Comparison of ENCODE assay signal across 9 cellular contexts in the genomic region with DNA sequence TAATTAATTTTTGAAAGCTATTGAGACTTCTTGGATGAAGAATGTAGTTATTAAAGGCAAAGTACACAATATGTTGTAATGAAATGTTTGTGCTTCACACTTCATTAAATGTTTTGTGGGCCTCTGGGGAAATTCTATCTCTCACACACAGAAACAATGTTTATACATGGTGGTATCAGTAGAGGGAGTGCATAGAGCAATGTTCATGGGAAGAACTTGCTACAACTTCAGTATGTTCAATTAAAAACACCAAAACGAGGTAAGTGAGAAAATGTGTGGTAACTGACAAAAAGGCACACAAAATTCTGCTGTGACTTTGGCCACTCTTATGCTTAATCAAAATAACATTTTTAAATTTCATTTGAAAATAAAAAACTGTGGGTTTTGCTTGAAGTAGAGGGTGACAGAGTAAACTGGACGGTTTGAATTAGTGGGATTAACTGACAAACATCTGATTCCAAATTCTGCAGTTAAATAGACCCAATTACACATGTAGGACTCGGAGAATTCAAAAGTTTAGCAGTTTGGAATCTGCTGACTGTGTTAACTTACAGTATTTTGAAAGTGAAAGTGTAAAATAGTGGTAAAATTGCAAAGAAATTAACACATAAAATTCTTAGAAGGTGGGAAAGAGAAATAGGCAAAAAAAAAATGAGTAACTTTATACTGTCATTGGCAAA.
A peak's percentile ranks its signal among the peaks of the same experiment; 100 is the strongest.
DNase-seq lines count a peak whose midpoint lies in the region; FAIRE-seq and TF ChIP-seq lines count a peak whose summit lies in the region.
"Had no signal": no experiment of that assay in that cellular context is flagged by ENCODE, and none has a peak within 500 bp of the region (broad histone marks: within the 10 kb centered on the region; RNA-seq: fewer than 3 reads in every experiment).

No MANE protein-coding gene starts in this region.

- H2BK5ac ChIP-seq in H1 (ENCODE audit: low read depth, low read length): no peak overlapping the region

- H3K79me2 ChIP-seq in H1 (ENCODE audit: control insufficient read depth in 1 of 2, insufficient read depth in 2 of 2, low read length in 2 of 2): no peaks in the 10 kb centered on the region

- H4K5ac ChIP-seq in H1 (ENCODE audit: insufficient read length, low read depth, low read length): no peak overlapping the region

- 79% methylated on average over 3 of the region's 3 CpGs; no CpG with 5 or more reads in 1 of the 2 experiments for WGBS in H1 (ENCODE audit: extremely low coverage in 1 of 2, insufficient coverage in 1 of 2, insufficient read length in 1 of 2, insufficient replicate concordance in 2 of 2, low coverage in 1 of 2, low lambda C conversion rate in 2 of 2, missing lambda C conversion rate in 1 of 2), 2 experiments
- WGBS in sigmoid colon, 2 donors: 34 to 49% methylated on average over 3 of the region's 3 CpGs

- H3K9me3 ChIP-seq in NT2/D1 (ENCODE audit: insufficient read depth, low read length) (no peaks in the 10 kb centered on the region), H1 (ENCODE audit: insufficient read depth in 2 of 2, low read depth in 1 of 2, low read length in 1 of 2) (no peaks in the 10 kb centered on the region), sigmoid colon (no peaks in the 10 kb centered on the region)

- no peak overlapping the region for H3K56ac ChIP-seq in H1 (replicated peaks; ENCODE audit: insufficient read length, low read depth, low read length)

- H3K4ac ChIP-seq in H1 (replicated peaks; ENCODE audit: insufficient read length, low read depth, low read length): no peak overlapping the region

- H2AK5ac ChIP-seq in H1 (ENCODE audit: low read depth, low read length): no peak overlapping the region

- FAIRE-seq in GM18507 (lab: Jason Lieb, UNC) (peak; percentile 53), H1 (lab: Jason Lieb, UNC) (no peak)

- no peak for TF ChIP-seq POLR2A in H1 (IDR thresholded peaks at IDR 0.05; ENCODE audit: control extremely low read depth in 1 of 2, low read depth in 2 of 2, low read length in 2 of 2)
- TF ChIP-seq POLR2A in sigmoid colon (IDR thresholded peaks at IDR 0.05): no peak

- H3K23me2 ChIP-seq in H1 (ENCODE audit: low read depth, low read length): no peaks in the 10 kb centered on the region

- no peaks in the 10 kb centered on the region for H3K79me1 ChIP-seq in H1 (ENCODE audit: low read depth, low read length)

- intact Hi-C loops in sigmoid colon (cut with DNase I): no loop called here

- H3K36me3 ChIP-seq in NT2/D1 (ENCODE audit: insufficient read depth, insufficient read length, low read length): no peaks in the 10 kb centered on the region
- no peaks in the 10 kb centered on the region for H3K36me3 ChIP-seq in H1 (ENCODE audit: control insufficient read depth in 2 of 4, insufficient read depth in 4 of 4, low read length in 3 of 4)
- no peaks in the 10 kb centered on the region for H3K36me3 ChIP-seq in sigmoid colon

- H2BK20ac ChIP-seq in H1 (ENCODE audit: low read length): no peak overlapping the region

- H3K27ac ChIP-seq in H1 (ENCODE audit: low read depth, low read length) (no peak overlapping the region), sigmoid colon (peak overlapping the region; percentile 22 to 47 (median 36))

- H2BK12ac ChIP-seq in H1 (ENCODE audit: low read depth, low read length): no peak overlapping the region

- H4K91ac ChIP-seq in H1 (replicated peaks; ENCODE audit: insufficient read length, low read length): no peak overlapping the region

- TF ChIP-seq CTCF in H1 (IDR thresholded peaks at IDR 0.05; ENCODE audit: control extremely low read depth in 1 of 3, insufficient read depth in 1 of 3, low read depth in 1 of 3, low read length in 3 of 3) (no peak), sigmoid colon (IDR thresholded peaks at IDR 0.05) (no peak)

- H4K20me1 ChIP-seq in H1 (replicated peaks in 1 of 2; ENCODE audit: control insufficient read depth in 1 of 2, insufficient read depth in 2 of 2, low read length in 2 of 2): no peaks in the 10 kb centered on the region

- no peak overlapping the region for H2BK120ac ChIP-seq in H1 (replicated peaks; ENCODE audit: low read depth, low read length)

- H3K4me1 ChIP-seq in NT2/D1 (ENCODE audit: insufficient read depth, insufficient read length): no peaks in the 10 kb centered on the region
- peaks cover 0 to 2% (median 0%) of the 10 kb centered on the region in 4 experiments; a peak in 1 of 7 replicates for H3K4me1 ChIP-seq in H1 (replicated peaks in 1 of 4; ENCODE audit: control insufficient read depth in 3 of 4, insufficient read depth in 4 of 4, low read length in 3 of 4)
- H3K4me1 ChIP-seq in sigmoid colon: peaks cover 0 to 6% (median 0%) of the 10 kb centered on the region in 4 donors

- H3K27me3 ChIP-seq in NT2/D1 (ENCODE audit: insufficient read depth, insufficient read length): no peaks in the 10 kb centered on the region
- no peaks in the 10 kb centered on the region for H3K27me3 ChIP-seq in H1 (replicated peaks in 1 of 4; ENCODE audit: control insufficient read depth in 3 of 4, extremely low read depth in 1 of 4, insufficient read depth in 3 of 4, low read length in 3 of 4)
- no peaks in the 10 kb centered on the region for H3K27me3 ChIP-seq in sigmoid colon

- peak overlapping the region; percentile 97 for H2AFZ ChIP-seq in H1 (ENCODE audit: low read length)

- POLR2A ChIA-PET in H1 (lab: Charles Lee; ENCODE audit: partially characterized antibody): no interaction called here

- H3K4me3 ChIP-seq in NT2/D1 (ENCODE audit: insufficient read length, low read depth) (peak overlapping the region; percentile 2), H1 (ENCODE audit: extremely low read depth in 1 of 4, insufficient read depth in 2 of 4, low read depth in 3 of 4, low read length in 4 of 4) (peak overlapping the region in 1 of 4 experiments; percentile 16; a peak in 1 of 8 replicates), sigmoid colon (peak overlapping the region; percentile 2 to 41 (median 40))
- H3K4me3 ChIP-seq: lung had no signal

- no peak overlapping the region for H3K14ac ChIP-seq in H1 (ENCODE audit: insufficient read length)

- H3K4me2 ChIP-seq in H1 (ENCODE audit: insufficient read depth in 1 of 2, low read depth in 2 of 2, low read length in 2 of 2): peak overlapping the region in 1 of 2 experiments; percentile 36; a peak in 1 of 4 replicates

- H3K18ac ChIP-seq in H1 (ENCODE audit: extremely low read depth, low read length): no peak overlapping the region

- no peak overlapping the region for H2BK15ac ChIP-seq in H1 (ENCODE audit: low read length)

- no peak overlapping the region for H3K23ac ChIP-seq in H1 (ENCODE audit: insufficient read length)

- H4K8ac ChIP-seq in H1 (ENCODE audit: extremely low read depth, insufficient read depth, low read length): no peak overlapping the region

- H3K9ac ChIP-seq in NT2/D1 (ENCODE audit: insufficient read length, low read depth) (no peak overlapping the region), H1 (replicated peaks in 1 of 4; ENCODE audit: extremely low read depth in 1 of 4, low read depth in 3 of 4, low read length in 3 of 4) (peak overlapping the region in 1 of 4 experiments; percentile 8; a peak in 1 of 7 replicates)

- TF ChIP-seq EP300 in H1 (IDR thresholded peaks at IDR 0.05; ENCODE audit: borderline replicate concordance in 1 of 2, low read depth in 2 of 2, low read length in 2 of 2) (no peak), sigmoid colon (IDR thresholded peaks at IDR 0.05) (no peak)

- CTCF ChIA-PET in H1 (lab: Charles Lee; ENCODE audit: partially characterized antibody): interaction anchor here (1.6 kb wide), 1 partner anchor 38 kb away, joined by 3 read pairs; no protein-coding TSS in a partner anchor

- DNase-seq in GM18507 (ENCODE audit: extremely low spot score, insufficient read length, low read depth) (no peak), NT2/D1 (ENCODE audit: low read depth, low spot score) (no peak), H1 (ENCODE audit: low read depth in 1 of 2, low spot score in 2 of 2) (no peak), sigmoid colon (no peak), HuH-7.5 (ENCODE audit: low spot score) (no peak), NCI-H2196 (lab: John Stamatoyannopoulos, UW; ENCODE audit: unreplicated experiment) (no peak), NCI-H187 (lab: John Stamatoyannopoulos, UW) (no peak)
- DNase-seq in stimulated activated CD4-positive, alpha-beta T cell treated with anti-CD3 and anti-CD28 coated beads, Interleukin-2, amount 100 ng/mL, for 24 hours: no peak

- TF ChIP-seq RAD21 in H1 (IDR thresholded peaks at IDR 0.05 in 1 of 2, conservative IDR thresholded peaks at IDR 0.05 in 1 of 2; ENCODE audit: low read depth in 2 of 2, low read length in 2 of 2): no peak

TF ChIP-seq in H1, 55 proteins besides CTCF, POLR2A, EP300 and RAD21:
- TF ChIP-seq SUZ12 (IDR thresholded peaks at IDR 0.05; ENCODE audit: low read length) (no peak), CREB1 (IDR thresholded peaks at IDR 0.05) (no peak)
TF ChIP-seq in H1: peak in this region for 0.
